9 cellular contexts compared by ENCODE assay signal in genomic region chr2:209208211-209208610, GRCh38.
DNase-seq lines count a peak whose midpoint lies in the region; ATAC-seq, FAIRE-seq and TF ChIP-seq lines count a peak whose summit lies in the region.
"Had no signal": no experiment of that assay in that cellular context is flagged by ENCODE, and none has a peak within 500 bp of the region (broad histone marks: within the 10 kb centered on the region; RNA-seq: fewer than 3 reads in every experiment).

No MANE protein-coding gene starts in this region.

- no peaks in the 10 kb centered on the region for H3K36me3 Mint-ChIP-seq in CD4-positive, CD25-positive, alpha-beta regulatory T cell

- no peaks in the 10 kb centered on the region for H3K27me3 Mint-ChIP-seq in CD4-positive, CD25-positive, alpha-beta regulatory T cell

- TF ChIP-seq CTCF in fibroblast of villous mesenchyme (IDR thresholded peaks at IDR 0.05; ENCODE audit: insufficient read depth, low read depth, low read length) = peak; percentile 50

- TF ChIP-seq POLR2A in GM12892 (IDR thresholded peaks at IDR 0.05; ENCODE audit: low read depth, low read length) = no peak

- no peaks in the 10 kb centered on the region for H3K4me1 ChIP-seq in CD4-positive, CD25-positive, alpha-beta regulatory T cell (ENCODE audit: control insufficient read depth, insufficient read depth, low read length, poor library complexity, severe bottlenecking)
- no peaks in the 10 kb centered on the region for H3K4me1 ChIP-seq in small intestine (ENCODE audit: control insufficient read depth in 2 of 2, insufficient read depth in 1 of 2, low read depth in 1 of 2, low read length in 1 of 2)

- peak in 1 of 3 donors; percentile 2 for DNase-seq in CD4-positive, CD25-positive, alpha-beta regulatory T cell
- DNase-seq in fibroblast of villous mesenchyme (ENCODE audit: low read depth) (peak; percentile 24), small intestine (peak; percentile 20), GM12892 (ENCODE audit: insufficient read length) (no peak)
- DNase-seq: IMR-90 had no signal

- H3K4me3 ChIP-seq in CD4-positive, CD25-positive, alpha-beta regulatory T cell (ENCODE audit: low read depth, low read length) = peak overlapping the region; percentile 55
- H3K4me3 ChIP-seq in fibroblast of villous mesenchyme (ENCODE audit: low read depth, low read length) = peak overlapping the region; percentile 40
- peak overlapping the region in 1 of 2 donors; percentile 11 for H3K4me3 ChIP-seq in small intestine (ENCODE audit: low read depth in 1 of 2, low read length in 2 of 2)

- peaks cover 0 to 1% of the 10 kb centered on the region in 2 experiments for H3K9me3 ChIP-seq in CD4-positive, CD25-positive, alpha-beta regulatory T cell (ENCODE audit: control insufficient read depth in 2 of 2, low read length in 2 of 2)
- H3K9me3 ChIP-seq in small intestine (ENCODE audit: control insufficient read depth, low read depth) = no peaks in the 10 kb centered on the region

- peaks cover 0 to 4% (median 2%) of the 10 kb centered on the region in 7 donors for H3K9me3 Mint-ChIP-seq in CD4-positive, CD25-positive, alpha-beta regulatory T cell

- no peaks in the 10 kb centered on the region for H3K36me3 ChIP-seq in CD4-positive, CD25-positive, alpha-beta regulatory T cell (ENCODE audit: control insufficient read depth, insufficient read depth, low read length)
- no peaks in the 10 kb centered on the region for H3K36me3 ChIP-seq in small intestine (ENCODE audit: control insufficient read depth in 2 of 2, insufficient read depth in 2 of 2, low read length in 2 of 2)

- no peak overlapping the region for H3K27ac ChIP-seq in CD4-positive, CD25-positive, alpha-beta regulatory T cell (ENCODE audit: insufficient read depth, low read length, poor library complexity, severe bottlenecking)
- no peak overlapping the region for H3K27ac ChIP-seq in small intestine (ENCODE audit: low read depth in 1 of 2, low read length in 1 of 2)

- no peak overlapping the region for H3K4me3 Mint-ChIP-seq in CD4-positive, CD25-positive, alpha-beta regulatory T cell

- 23 to 26% (median 24%) methylated on average over 9 of the region's 9 CpGs for WGBS in small intestine, 3 donors

- no peaks in the 10 kb centered on the region for H3K27me3 ChIP-seq in CD4-positive, CD25-positive, alpha-beta regulatory T cell (ENCODE audit: control insufficient read depth, insufficient read depth, low read length)
- no peaks in the 10 kb centered on the region for H3K27me3 ChIP-seq in small intestine (ENCODE audit: control insufficient read depth in 2 of 2, insufficient read depth in 2 of 2, low read length in 2 of 2)

- no peak for ATAC-seq in CD4-positive, CD25-positive, alpha-beta regulatory T cell (ENCODE audit: low read depth in 2 of 2)
- ATAC-seq in GM18868 (IDR thresholded peaks at IDR 0.05; ENCODE audit: unreplicated experiment) (peak; percentile 78), HG03342 (IDR thresholded peaks at IDR 0.05; ENCODE audit: unreplicated experiment) (peak; percentile 67), SK-N-SH treated with all-trans-retinoic acid at 6 μM for 48 hours (peak; percentile 51; the same call in 1 of the 3 replicates), GM21367 (IDR thresholded peaks at IDR 0.05; ENCODE audit: unreplicated experiment) (no peak)

- FAIRE-seq in small intestine (lab: Jason Lieb, UNC) (no peak), GM12892 (lab: Jason Lieb, UNC) (no peak)

- H3K4me1 Mint-ChIP-seq in CD4-positive, CD25-positive, alpha-beta regulatory T cell = no peaks in the 10 kb centered on the region

- no peak overlapping the region for H3K27ac Mint-ChIP-seq in CD4-positive, CD25-positive, alpha-beta regulatory T cell

TF ChIP-seq in SK-N-SH treated with all-trans-retinoic acid at 6 μM for 48 hours, 23 proteins besides CTCF, POLR2A, EP300 and RAD21:
- TF ChIP-seq TSHZ2 (CRISPR knock-in tag; IDR thresholded peaks at IDR 0.05) (no peak), ISL1 (CRISPR knock-in tag; IDR thresholded peaks at IDR 0.05) (no peak), ZNF8 (CRISPR knock-in tag; IDR thresholded peaks at IDR 0.05) (no peak), ZNF565 (CRISPR knock-in tag; conservative IDR thresholded peaks at IDR 0.05; ENCODE audit: low read depth) (no peak), CSRNP3 (CRISPR knock-in tag; IDR thresholded peaks at IDR 0.05) (no peak), ZC3H10 (CRISPR knock-in tag; IDR thresholded peaks at IDR 0.05) (no peak), RARB (CRISPR knock-in tag; IDR thresholded peaks at IDR 0.05) (no peak), ZFP30 (CRISPR knock-in tag; IDR thresholded peaks at IDR 0.05) (no peak)

Comparison
In these comparisons a context has a peak if more than half of its experiments do, and no peak if none do; other contexts are left out.
1. ATAC-seq: peak in GM18868 (single experiment), HG03342 (single experiment) and SK-N-SH treated with all-trans-retinoic acid at 6 μM for 48 hours (single experiment); none in CD4-positive, CD25-positive, alpha-beta regulatory T cell (0 of 2) and GM21367 (single experiment).